Comparison of ENCODE assay signal across 17 cellular contexts in genomic region chr2:103153580-103153979, GRCh38.
A peak's percentile ranks its signal among the peaks of the same experiment; 100 is the strongest.
DNase-seq lines count a peak whose midpoint lies in the region; ATAC-seq and TF ChIP-seq lines count a peak whose summit lies in the region.
"Had no signal": no experiment of that assay in that cellular context is flagged by ENCODE, and none has a peak within 500 bp of the region (broad histone marks: within the 10 kb centered on the region; RNA-seq: fewer than 3 reads in every experiment).

No MANE protein-coding gene starts in this region.

- no peaks in the 10 kb centered on the region for H3K9me3 ChIP-seq in esophagus muscularis mucosa
- H3K9me3 ChIP-seq: HAP-1 had no signal

- WGBS in esophagus muscularis mucosa = 40% methylated on average over 4 of the region's 4 CpGs
- WGBS in mesendoderm (ENCODE audit: extremely low coverage, insufficient coverage, low lambda C conversion rate) = no CpG with 5 or more reads among the region's 4 CpGs

- H3K9me3 Mint-ChIP-seq in nephron progenitor cell = peaks cover 11% of the 10 kb centered on the region

- H3K79me1 ChIP-seq in mesendoderm (ENCODE audit: low read length) = no peaks in the 10 kb centered on the region

- ATAC-seq in HG02973 (IDR thresholded peaks at IDR 0.05; ENCODE audit: unreplicated experiment) = no peak

- H2AK5ac ChIP-seq in mesendoderm (ENCODE audit: low read length) = no peak overlapping the region

- peaks cover 24% of the 10 kb centered on the region for H3K27me3 Mint-ChIP-seq in nephron progenitor cell (ENCODE audit: low read depth, poor library complexity)
- H3K27me3 Mint-ChIP-seq: CD4-positive, alpha-beta memory T cell had no signal

- H3K4me1 Mint-ChIP-seq in nephron progenitor cell = peaks cover under 1% of the 10 kb centered on the region
- H3K4me1 Mint-ChIP-seq: CD4-positive, alpha-beta memory T cell had no signal

- H3K4me3 Mint-ChIP-seq in nephron progenitor cell = no peak overlapping the region
- H3K4me3 Mint-ChIP-seq: CD4-positive, alpha-beta memory T cell; HFFc6 had no signal

- H3K4ac ChIP-seq in mesendoderm (ENCODE audit: low read depth, low read length) = no peak overlapping the region

- H3K27ac ChIP-seq in esophagus muscularis mucosa (replicated peaks in 1 of 4) (no peak overlapping the region), mesendoderm (ENCODE audit: low read depth, low read length) (no peak overlapping the region)
- H3K27ac ChIP-seq: GM23248 had no signal

- H3K4me1 ChIP-seq in esophagus muscularis mucosa = peaks cover 0 to 25% (median 20%) of the 10 kb centered on the region in 4 donors
- no peaks in the 10 kb centered on the region for H3K4me1 ChIP-seq in mesendoderm (ENCODE audit: control insufficient read depth, low read depth, low read length)
- H3K4me1 ChIP-seq: HAP-1 had no signal

- no peak for TF ChIP-seq POLR2A in esophagus muscularis mucosa (IDR thresholded peaks at IDR 0.05; ENCODE audit: low read depth)

- H3K9ac ChIP-seq in mesendoderm (ENCODE audit: low read length) = no peak overlapping the region
- H3K9ac ChIP-seq: GM23248 had no signal

- no peak overlapping the region for H3K56ac ChIP-seq in mesendoderm (ENCODE audit: low read length)

- no peak for TF ChIP-seq EP300 in esophagus muscularis mucosa (IDR thresholded peaks at IDR 0.05)

- H3K23ac ChIP-seq in mesendoderm (ENCODE audit: low read length) = no peak overlapping the region

- no peak overlapping the region for H3K4me2 ChIP-seq in mesendoderm (ENCODE audit: low read length)

- no peak overlapping the region for H4K8ac ChIP-seq in mesendoderm (ENCODE audit: low read depth, low read length)

- H3K18ac ChIP-seq in mesendoderm (ENCODE audit: low read length) = no peak overlapping the region

- no peak overlapping the region for H2BK5ac ChIP-seq in mesendoderm (ENCODE audit: low read length)

- H3K36me3 Mint-ChIP-seq in nephron progenitor cell (ENCODE audit: low read depth) = no peaks in the 10 kb centered on the region
- H3K36me3 Mint-ChIP-seq: CD4-positive, alpha-beta memory T cell had no signal

- TF ChIP-seq CTCF in esophagus muscularis mucosa (IDR thresholded peaks at IDR 0.05) (no peak), nephron progenitor cell (IDR thresholded peaks at IDR 0.05) (no peak)

- H3K36me3 ChIP-seq in esophagus muscularis mucosa (no peaks in the 10 kb centered on the region), mesendoderm (ENCODE audit: control insufficient read depth, insufficient read depth, low read length) (no peaks in the 10 kb centered on the region)
- H3K36me3 ChIP-seq: HAP-1 had no signal

- no peak overlapping the region for H3K27ac Mint-ChIP-seq in nephron progenitor cell
- H3K27ac Mint-ChIP-seq: CD4-positive, alpha-beta memory T cell; HFFc6 had no signal

- no peak overlapping the region for H3K4me3 ChIP-seq in esophagus muscularis mucosa
- H3K4me3 ChIP-seq in mesendoderm (ENCODE audit: low read length) = no peak overlapping the region
- H3K4me3 ChIP-seq: GM23248, HAP-1 had no signal

- H4K5ac ChIP-seq in mesendoderm (ENCODE audit: low read length) = no peak overlapping the region

- H3K27me3 ChIP-seq in esophagus muscularis mucosa (no peaks in the 10 kb centered on the region), mesendoderm (ENCODE audit: insufficient read depth, low read length, poor library complexity) (no peaks in the 10 kb centered on the region)

- no peak overlapping the region for H2BK120ac ChIP-seq in mesendoderm (ENCODE audit: low read depth, low read length)

- peak; percentile 59 for DNase-seq in H4 (ENCODE audit: low spot score)
- peak; percentile 49 for DNase-seq in astrocyte of the hippocampus (ENCODE audit: low read depth, low spot score)
- peak; percentile 81 for DNase-seq in esophagus muscularis mucosa (ENCODE audit: extremely low spot score)
- DNase-seq in mesendoderm = peak; percentile 13
- no peak for DNase-seq in nephron progenitor cell
- no peak for DNase-seq in HUDEP-2 (lab: John Stamatoyannopoulos, UW; ENCODE audit: unreplicated experiment in 76 of 76)
- DNase-seq in cerebellum (ENCODE audit: low spot score) = no peak
- DNase-seq: C1 segment of cervical spinal cord; Calu3; CD4-positive, alpha-beta memory T cell; COR-L47; DMS53; DMS79 treated with DMSO at 0.1 percent for 48 hours; GM23248; HFFc6 had no signal

- no peak overlapping the region for H2BK15ac ChIP-seq in mesendoderm (replicated peaks; ENCODE audit: low read depth)

- intact Hi-C loops in esophagus muscularis mucosa (cut with DNase I) = no loop called here

- H3K79me2 ChIP-seq in mesendoderm (ENCODE audit: control insufficient read depth, insufficient read depth, low read length) = no peaks in the 10 kb centered on the region

Comparison
In these comparisons a context has a peak if more than half of its experiments do, and no peak if none do; other contexts are left out.
1. DNase-seq: peak in H4 (single experiment), astrocyte of the hippocampus (single experiment), esophagus muscularis mucosa (single experiment) and mesendoderm (single experiment); none in nephron progenitor cell (single experiment), HUDEP-2 (0 of 76) and cerebellum (single experiment).